9 cellular contexts compared by ENCODE assay signal in the genomic region with DNA sequence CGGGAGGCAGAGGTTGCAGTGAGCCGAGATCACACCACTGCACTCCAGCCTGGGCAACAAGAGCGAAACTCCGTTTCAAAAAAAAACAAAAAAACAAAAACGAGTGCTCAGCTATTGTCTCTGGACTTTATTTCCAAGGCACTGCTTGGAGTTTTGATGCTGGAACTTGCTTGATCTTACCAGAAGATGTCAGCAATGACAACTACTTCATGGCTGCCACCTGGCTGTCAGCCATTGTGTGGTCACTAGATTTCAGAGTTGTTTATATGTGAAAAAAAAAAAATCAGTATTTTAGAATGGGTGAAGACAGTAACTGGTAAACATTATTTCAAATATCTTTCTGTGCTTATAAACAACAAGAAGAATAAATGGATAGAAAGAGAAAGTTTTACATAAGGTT. TPM values are rescaled to one million over a fixed set of nuclear protein-coding genes. Genes with fewer than 3 reads are reported as not detected.
DNase-seq lines count a peak whose midpoint lies in the region; ATAC-seq and TF ChIP-seq lines count a peak whose summit lies in the region.
"Had no signal": no experiment of that assay in that cellular context is flagged by ENCODE, and none has a peak within 500 bp of the region (broad histone marks: within the 10 kb centered on the region; RNA-seq: fewer than 3 reads in every experiment).

No MANE protein-coding gene starts in this region.

- peaks cover 3% of the 10 kb centered on the region for H3K36me3 Mint-ChIP-seq in T-cell

- peak; percentile 55 for TF ChIP-seq RAD21 in Ishikawa (IDR thresholded peaks at IDR 0.05; ENCODE audit: low read depth)

- H3K4me3 Mint-ChIP-seq in T-cell: no peak overlapping the region

- TF ChIP-seq CTCF in fibroblast of mammary gland (conservative IDR thresholded peaks at IDR 0.05; ENCODE audit: control insufficient read depth, insufficient read depth, low read depth, low read length): peak; percentile 29
- no peak for TF ChIP-seq CTCF in gastrocnemius medialis (IDR thresholded peaks at IDR 0.05 in 4 of 5, conservative IDR thresholded peaks at IDR 0.05 in 1 of 5)

- peak in 3 of 4 experiments; percentile 69 to 90 (median 81) for ATAC-seq in T-cell (replicated peaks in 1 of 4)
- ATAC-seq in gastrocnemius medialis: no peak

- no peak for TF ChIP-seq POLR2A in gastrocnemius medialis (IDR thresholded peaks at IDR 0.05)

- H3K4me3 ChIP-seq in fibroblast of mammary gland (ENCODE audit: control insufficient read depth, low read depth, low read length) (no peak overlapping the region), gastrocnemius medialis (no peak overlapping the region)
- H3K4me3 ChIP-seq: skin epidermis had no signal

- POLR2A ChIA-PET in T-cell (lab: Charles Lee): no interaction called here

- CTCF ChIA-PET in T-cell (lab: Charles Lee): interaction anchor here (0.6 to 4.6 kb wide), 12 partner anchors 32 to 1195 kb away, joined by 3 to 38 read pairs (median 3); a partner anchor contains a TSS

- H3K27me3 Mint-ChIP-seq in T-cell: peaks cover 5 to 13% of the 10 kb centered on the region in 2 donors

- no peaks in the 10 kb centered on the region for H3K9me3 Mint-ChIP-seq in T-cell

- intact Hi-C loops in gastrocnemius medialis (cut with DNase I; ENCODE audit: low total_unique reads): no loop called here

- no peaks in the 10 kb centered on the region for H3K27me3 ChIP-seq in gastrocnemius medialis

- DNase-seq in NCI-H2196 (lab: John Stamatoyannopoulos, UW; ENCODE audit: unreplicated experiment): peak; percentile 56
- no peak for DNase-seq in NCI-H2196 treated with DMSO at 0.1 percent for 48 hours (lab: John Stamatoyannopoulos, UW; ENCODE audit: unreplicated experiment)
- DNase-seq in T-cell: peak in 31 of 34 experiments; percentile 9 to 49 (median 33)
- DNase-seq in fibroblast of mammary gland (ENCODE audit: low read depth): peak; percentile 48
- no peak for DNase-seq in gastrocnemius medialis
- DNase-seq in epidermal melanocyte (ENCODE audit: insufficient read length, low spot score): no peak
- DNase-seq in NCI-H446 treated with DMSO at 0.1 percent for 48 hours (lab: John Stamatoyannopoulos, UW): no peak

- TF ChIP-seq EP300 in Ishikawa (IDR thresholded peaks at IDR 0.05; ENCODE audit: borderline replicate concordance): no peak

- H3K4me1 Mint-ChIP-seq in T-cell: peaks cover 9 to 23% (median 11%) of the 10 kb centered on the region in 3 donors

- in situ Hi-C loops in gastrocnemius medialis (cut with MboI; ENCODE audit: low sequenced_read_pairs in 4 of 4): loop anchor here in 3 of 4 donors (25.0 kb wide), 3 partner anchors 110 to 1010 kb away; a partner anchor contains a TSS

- no peaks in the 10 kb centered on the region for H3K36me3 ChIP-seq in gastrocnemius medialis

- no peak overlapping the region for H3K27ac Mint-ChIP-seq in T-cell

- no peaks in the 10 kb centered on the region for H3K4me1 ChIP-seq in gastrocnemius medialis

- no peaks in the 10 kb centered on the region for H3K9me3 ChIP-seq in gastrocnemius medialis

- no peak overlapping the region for H3K27ac ChIP-seq in gastrocnemius medialis
- H3K27ac ChIP-seq: skin epidermis had no signal

TF ChIP-seq in Ishikawa, 13 proteins besides CTCF, POLR2A, EP300 and RAD21:
- TF ChIP-seq, protein P1, sequence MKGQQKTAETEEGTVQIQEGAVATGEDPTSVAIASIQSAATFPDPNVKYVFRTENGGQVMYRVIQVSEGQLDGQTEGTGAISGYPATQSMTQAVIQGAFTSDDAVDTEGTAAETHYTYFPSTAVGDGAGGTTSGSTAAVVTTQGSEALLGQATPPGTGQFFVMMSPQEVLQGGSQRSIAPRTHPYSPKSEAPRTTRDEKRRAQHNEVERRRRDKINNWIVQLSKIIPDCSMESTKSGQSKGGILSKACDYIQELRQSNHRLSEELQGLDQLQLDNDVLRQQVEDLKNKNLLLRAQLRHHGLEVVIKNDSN (IDR thresholded peaks at IDR 0.05): no peak
- 0 out of 2 replicates have a peak, but pooled peaks have one; percentile 7 for TF ChIP-seq NFIC (IDR thresholded peaks at IDR 0.05)

RNA-seq across cellular contexts. Expression of a gene that starts 26.3 kb away (rescaled TPM):
- total RNA-seq in T-cell (1 to 10 TPM; 1.3 to 2.2 (median 1.8) TPM), gastrocnemius medialis (not detected)

RNA-seq across cellular contexts. Expression of a gene that starts 38.7 kb away (rescaled TPM):
- 10 to 100 TPM; 30.4 to 42.1 (median 34.9) TPM for total RNA-seq in T-cell
- 10 to 100 TPM; 14.5 to 28.8 (median 20.4) TPM for total RNA-seq in gastrocnemius medialis

RNA-seq across cellular contexts. Expression of a gene that starts 44.9 kb away (rescaled TPM):
- total RNA-seq in T-cell (not detected), gastrocnemius medialis (not detected)

Comparison
In these comparisons a context has a peak if more than half of its experiments do, and no peak if none do; other contexts are left out.
1. DNase-seq: peak in NCI-H2196 (single experiment), T-cell (31 of 34) and fibroblast of mammary gland (single experiment); none in NCI-H2196 treated with DMSO at 0.1 percent for 48 hours (single experiment), gastrocnemius medialis (0 of 2), epidermal melanocyte (single experiment) and NCI-H446 treated with DMSO at 0.1 percent for 48 hours (single experiment).
2. ATAC-seq: peak in T-cell (3 of 4); none in gastrocnemius medialis (0 of 2).